5 cellular contexts compared by ENCODE assay signal in genomic region chr7:1034769-1035168, GRCh38. TPM values are rescaled to one million over a fixed set of nuclear protein-coding genes. Genes with fewer than 3 reads are reported as not detected.
"Had no signal": no experiment of that assay in that cellular context is flagged by ENCODE, and none has a peak within 500 bp of the region (broad histone marks: within the 10 kb centered on the region; RNA-seq: fewer than 3 reads in every experiment).

No MANE protein-coding gene starts in this region.

RNA-seq across cellular contexts. Expression of gene CYP2W1, which starts 51.8 kb away (rescaled TPM):
- total RNA-seq: GM23338, H1, H9, HT1080, IMR-90 had no signal
- polyA plus RNA-seq: GM23338, H1, IMR-90 had no signal

RNA-seq across cellular contexts. Expression of gene GPER1, which starts 53.1 kb away (rescaled TPM):
- total RNA-seq: GM23338, H9 had no signal
